ENCODE assay signal across 19 cellular contexts in the genomic region with DNA sequence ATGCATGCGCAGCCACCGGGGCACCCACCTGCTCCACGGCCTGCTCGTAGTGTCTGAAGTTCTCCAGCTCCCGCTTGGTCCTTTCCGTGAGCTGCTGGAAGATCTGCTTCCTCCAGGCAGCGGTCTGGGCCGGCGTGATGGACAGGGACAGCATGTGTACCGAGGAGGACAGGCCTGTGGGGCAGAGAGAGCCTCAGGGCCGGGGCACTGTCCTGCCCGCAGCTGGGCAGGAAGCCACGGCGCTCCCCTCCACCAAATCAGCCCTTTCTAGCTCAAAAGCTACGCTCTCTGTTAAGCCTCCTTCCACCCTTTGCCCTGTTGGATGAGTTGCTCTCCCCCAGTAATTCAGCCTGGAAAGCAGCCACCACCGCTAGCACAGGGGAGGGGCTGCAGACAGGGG. TPM values are rescaled to one million over a fixed set of nuclear protein-coding genes. Genes with fewer than 3 reads are reported as not detected.
DNase-seq lines count a peak whose midpoint lies in the region; ATAC-seq and TF ChIP-seq lines count a peak whose summit lies in the region.
"Had no signal": no experiment of that assay in that cellular context is flagged by ENCODE, and none has a peak within 500 bp of the region (broad histone marks: within the 10 kb centered on the region; RNA-seq: fewer than 3 reads in every experiment).

No MANE protein-coding gene starts in this region.

- TF ChIP-seq POLR2A in esophagus squamous epithelium (IDR thresholded peaks at IDR 0.05), result no peak

- ATAC-seq in HG03565 (IDR thresholded peaks at IDR 0.05; ENCODE audit: unreplicated experiment), result no peak
- ATAC-seq: GM12878, HepG2 had no signal

- peak overlapping the region; percentile 62 for H3K27ac ChIP-seq in SJCRH30
- no peak overlapping the region for H3K27ac ChIP-seq in esophagus squamous epithelium

- H3K36me3 ChIP-seq in H7 (replicated peaks; ENCODE audit: control insufficient read depth, insufficient read depth, low read length) (no peaks in the 10 kb centered on the region), SJCRH30 (peaks cover 3% of the 10 kb centered on the region; the same call in 1 of the 2 replicates), esophagus squamous epithelium (peaks cover 5 to 90% (median 5%) of the 10 kb centered on the region in 3 donors)
- H3K36me3 ChIP-seq: BE2C, HAP-1 had no signal

- intact Hi-C loops in esophagus squamous epithelium (cut with DNase I), result no loop called here

- no peaks in the 10 kb centered on the region for H3K9me3 ChIP-seq in SJCRH30 (replicated peaks)
- no peaks in the 10 kb centered on the region for H3K9me3 ChIP-seq in esophagus squamous epithelium
- H3K9me3 ChIP-seq: BE2C, HAP-1 had no signal

- WGBS in esophagus squamous epithelium, 2 donors, result 85 to 86% methylated on average over 6 to 15 of the region's 16 CpGs

- DNase-seq in H7, result peak; percentile 57
- DNase-seq in SJCRH30, result peak; percentile 90 to 91
- peak; percentile 30 for DNase-seq in myocyte (ENCODE audit: low read depth)
- DNase-seq in NCI-H1417 treated with DMSO at 0.1 percent for 48 hours (lab: John Stamatoyannopoulos, UW), result no peak
- no peak for DNase-seq in esophagus squamous epithelium (lab: John Stamatoyannopoulos, UW)
- no peak for DNase-seq in NCI-H146 treated with DMSO at 0.1 percent for 48 hours (lab: John Stamatoyannopoulos, UW; ENCODE audit: unreplicated experiment)
- DNase-seq: ACHN; BE2C; Calu3; CD4-positive, alpha-beta memory T cell; DMS79 treated with DMSO at 0.1 percent for 48 hours; GF-D8; GOT3; KG1 had no signal

- H3K4me3 ChIP-seq in H7 (ENCODE audit: insufficient read depth, low read depth, low read length) (no peak overlapping the region), SJCRH30 (no peak overlapping the region), esophagus squamous epithelium (no peak overlapping the region)
- H3K4me3 ChIP-seq: GM12878, HAP-1 had no signal

- H3K4me1 ChIP-seq in SJCRH30 (peaks cover 22% of the 10 kb centered on the region), esophagus squamous epithelium (no peaks in the 10 kb centered on the region)
- H3K4me1 ChIP-seq: BE2C, HAP-1 had no signal

- no peaks in the 10 kb centered on the region for H3K27me3 ChIP-seq in H7 (ENCODE audit: control insufficient read depth, insufficient read depth, low read length)
- no peaks in the 10 kb centered on the region for H3K27me3 ChIP-seq in SJCRH30
- H3K27me3 ChIP-seq in esophagus squamous epithelium, result no peaks in the 10 kb centered on the region
- H3K27me3 ChIP-seq: BE2C had no signal

- TF ChIP-seq CTCF in esophagus squamous epithelium (IDR thresholded peaks at IDR 0.05), result no peak

RNA-seq across cellular contexts. Expression of a gene that starts 19.2 kb away (rescaled TPM):
- 12.7 and 13.7 TPM in 2 replicates for total RNA-seq in H7 (2014; rRNA removed; shearing (Covaris generic))
- total RNA-seq in SJCRH30 (2014; rRNA removed; shearing (Covaris generic)), result 12.9 and 14.5 TPM in 2 replicates
- total RNA-seq in myocyte (62.5 and 108 TPM in 2 replicates), esophagus squamous epithelium (10 to 100 TPM; 13.4 to 21.5 (median 19.0) TPM)
- 35.7 TPM for polyA plus RNA-seq in myocyte (2012)

RNA-seq across cellular contexts. Expression of a gene that starts 21.6 kb away (rescaled TPM):
- total RNA-seq in H7 (2014; rRNA removed; shearing (Covaris generic)), result 0.90 and 2.8 TPM in 2 replicates
- not detected in 2 replicates for total RNA-seq in SJCRH30 (2014; rRNA removed; shearing (Covaris generic))
- total RNA-seq in myocyte (not detected in 2 replicates), esophagus squamous epithelium (1 to 10 TPM in 3 of 4 donors, under 1 TPM in 1; 0.82 to 8.0 (median 2.3) TPM)
- 0.30 TPM for polyA plus RNA-seq in myocyte (2012)
- total RNA-seq: CD4-positive, alpha-beta memory T cell had no signal
- polyA plus RNA-seq: CD14-positive monocyte; CD4-positive, alpha-beta memory T cell had no signal

RNA-seq across cellular contexts. Expression of a gene that starts 48.7 kb away (rescaled TPM):
- 32.8 and 41.7 TPM in 2 replicates for total RNA-seq in H7 (2014; rRNA removed; shearing (Covaris generic))
- 43.7 and 51.9 TPM in 2 replicates for total RNA-seq in SJCRH30 (2014; rRNA removed; shearing (Covaris generic))
- 73.8 and 101 TPM in 2 replicates for total RNA-seq in myocyte
- 561 TPM for polyA plus RNA-seq in myocyte (2012)
- total RNA-seq in esophagus squamous epithelium, result 10 to 100 TPM; 11.2 to 36.2 (median 23.3) TPM

Comparison
In these comparisons a context has a peak if more than half of its experiments do, and no peak if none do; other contexts are left out.
1. DNase-seq: peak in H7 (single experiment), SJCRH30 (2 of 2) and myocyte (single experiment); none in NCI-H1417 treated with DMSO at 0.1 percent for 48 hours (single experiment), esophagus squamous epithelium (single experiment) and NCI-H146 treated with DMSO at 0.1 percent for 48 hours (single experiment).